Comparison of ENCODE assay signal across 16 cellular contexts in the genomic region with DNA sequence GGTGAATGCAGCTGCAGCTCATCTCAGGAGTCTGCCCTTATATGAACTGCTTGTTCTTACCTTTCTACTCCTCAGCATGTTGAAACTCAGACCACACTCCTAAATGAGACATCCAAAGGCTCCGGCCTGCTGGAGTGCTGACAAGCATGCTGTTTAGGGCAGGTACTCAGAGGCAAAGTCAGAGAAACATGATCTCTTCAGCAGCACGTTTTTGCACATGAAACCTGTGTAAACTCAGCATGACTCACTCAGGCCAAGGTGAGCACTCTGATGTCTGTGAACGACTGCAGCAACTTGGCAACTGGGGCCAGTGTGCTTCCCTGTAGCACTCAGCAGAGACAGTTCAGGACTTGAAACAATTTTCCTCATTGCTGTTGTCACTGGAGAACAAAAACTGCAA.
DNase-seq lines count a peak whose midpoint lies in the region; ATAC-seq and TF ChIP-seq lines count a peak whose summit lies in the region.
"Had no signal": no experiment of that assay in that cellular context is flagged by ENCODE, and none has a peak within 500 bp of the region (broad histone marks: within the 10 kb centered on the region; RNA-seq: fewer than 3 reads in every experiment).

No MANE protein-coding gene starts in this region.

- no peak for TF ChIP-seq POLR2A in prostate gland (IDR thresholded peaks at IDR 0.05)

- H3K4me1 ChIP-seq in hepatocyte (ENCODE audit: insufficient read depth) (no peaks in the 10 kb centered on the region), prostate gland (replicated peaks) (no peaks in the 10 kb centered on the region)

- H4K20me1 ChIP-seq in hepatocyte (ENCODE audit: insufficient read depth, poor library complexity, severe bottlenecking) = no peaks in the 10 kb centered on the region

- H3K9me3 ChIP-seq in hepatocyte (ENCODE audit: low read depth) (no peaks in the 10 kb centered on the region), prostate gland (no peaks in the 10 kb centered on the region)

- H3K4me3 ChIP-seq in hepatocyte (no peak overlapping the region), prostate gland (no peak overlapping the region)

- WGBS in hepatocyte (ENCODE audit: low lambda C conversion rate, missing lambda C conversion rate) = 12% methylated on average over 3 of the region's 3 CpGs
- 4% methylated on average over 3 of the region's 3 CpGs for WGBS in prostate gland

- H3K36me3 ChIP-seq in hepatocyte (replicated peaks; ENCODE audit: insufficient read depth, low read depth) = no peaks in the 10 kb centered on the region
- H3K36me3 ChIP-seq in prostate gland = no peaks in the 10 kb centered on the region

- H2AFZ ChIP-seq in hepatocyte = no peak overlapping the region

- TF ChIP-seq CTCF in hepatocyte (IDR thresholded peaks at IDR 0.05; ENCODE audit: poor library complexity) (no peak), prostate gland (IDR thresholded peaks at IDR 0.05) (no peak)

- H3K27ac ChIP-seq in hepatocyte = peak overlapping the region; percentile 64
- no peak overlapping the region for H3K27ac ChIP-seq in prostate gland
- H3K27ac ChIP-seq: 22Rv1, C4-2B had no signal

- H3K4me2 ChIP-seq in hepatocyte = no peak overlapping the region

- peak; percentile 0 for DNase-seq in DMS153 (lab: John Stamatoyannopoulos, UW)
- DNase-seq in DMS153 treated with DMSO at 0.1 percent for 48 hours (lab: John Stamatoyannopoulos, UW; ENCODE audit: unreplicated experiment) = no peak
- peak; percentile 65 for DNase-seq in NCI-H774 (lab: John Stamatoyannopoulos, UW)
- DNase-seq in hepatocyte (ENCODE audit: low spot score) = peak; percentile 79
- peak; percentile 81 for DNase-seq in prostate gland (ENCODE audit: low spot score)
- no peak for DNase-seq in 8988T
- no peak for DNase-seq in activated CD4-positive, alpha-beta T cell treated with anti-CD3 and anti-CD28 coated beads for 48 hours
- DNase-seq: activated CD4-positive, CD25-positive, alpha-beta regulatory T cell treated with anti-CD3 and anti-CD28 coated beads, Interleukin-2, amount 50 U/mL, for 72 hours; activated naive CD8-positive, alpha-beta T cell treated with anti-CD3 and anti-CD28 coated beads, Interleukin-2, amount 10 ng/mL, durations not matched to agents 7 days and 5 days; KG1; NCI-H1694 treated with DMSO at 0.1 percent for 48 hours; small intestine; stimulated activated naive CD8-positive, alpha-beta T cell treated with anti-CD3 and anti-CD28 coated beads, Interleukin-15, Interleukin-2, amounts not matched to agents 100 U/mL and 50 U/mL, for 24 hours had no signal

- no peak for ATAC-seq in GM19452 (IDR thresholded peaks at IDR 0.05; ENCODE audit: unreplicated experiment)
- ATAC-seq: stimulated activated naive CD8-positive, alpha-beta T cell treated with anti-CD3 and anti-CD28 coated beads, Interleukin-15, Interleukin-2, amounts not matched to agents 100 U/mL and 50 U/mL, for 24 hours had no signal

- H3K27me3 ChIP-seq in hepatocyte = no peaks in the 10 kb centered on the region
- no peaks in the 10 kb centered on the region for H3K27me3 ChIP-seq in prostate gland (replicated peaks; ENCODE audit: insufficient read depth)

- H3K79me2 ChIP-seq in hepatocyte = no peaks in the 10 kb centered on the region

- intact Hi-C loops in prostate gland (cut with DNase I) = no loop called here

- no peaks in the 10 kb centered on the region for H3K9me2 ChIP-seq in hepatocyte (replicated peaks; ENCODE audit: insufficient read depth)

Comparison
In these comparisons a context has a peak if more than half of its experiments do, and no peak if none do; other contexts are left out.
1. DNase-seq: peak in DMS153 (single experiment), NCI-H774 (single experiment), hepatocyte (single experiment) and prostate gland (single experiment); none in DMS153 treated with DMSO at 0.1 percent for 48 hours (single experiment), 8988T (single experiment) and activated CD4-positive, alpha-beta T cell treated with anti-CD3 and anti-CD28 coated beads for 48 hours (single experiment).